25 cellular contexts compared by ENCODE assay signal in the genomic region with DNA sequence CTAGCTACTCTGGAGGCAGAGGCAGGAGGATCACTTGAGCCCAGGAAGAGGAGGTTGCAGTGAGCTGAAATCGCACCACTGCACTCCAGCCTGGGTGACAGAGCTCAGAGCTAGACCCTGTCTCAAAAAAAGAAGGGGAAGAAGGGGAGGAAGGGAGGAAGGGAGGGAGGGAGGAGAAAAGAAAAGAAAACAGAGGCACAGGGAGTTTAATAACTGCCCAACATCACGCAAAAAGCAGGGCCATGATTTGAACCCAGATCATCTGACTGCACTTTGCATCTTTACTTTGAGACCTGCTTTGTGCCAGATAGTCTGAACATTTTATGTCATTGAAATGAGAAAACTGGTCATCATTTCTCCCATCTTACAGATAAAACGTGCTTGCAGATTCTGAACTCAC. TPM values are rescaled to one million over a fixed set of nuclear protein-coding genes. Genes with fewer than 3 reads are reported as not detected.
DNase-seq lines count a peak whose midpoint lies in the region; ATAC-seq and TF ChIP-seq lines count a peak whose summit lies in the region.
"Had no signal": no experiment of that assay in that cellular context is flagged by ENCODE, and none has a peak within 500 bp of the region (broad histone marks: within the 10 kb centered on the region; RNA-seq: fewer than 3 reads in every experiment).

No MANE protein-coding gene starts in this region.

- H3K4me3 Mint-ChIP-seq in MCF 10A (ENCODE audit: unreplicated experiment) (no peak overlapping the region), neural crest cell (peak overlapping the region; percentile 93)

- intact Hi-C loops in breast epithelium (cut with DNase I; ENCODE audit: low total_unique reads): no loop called here
- intact Hi-C loops in MCF 10A (cut with micrococcal nuclease): no loop called here
- intact Hi-C loops in thyroid gland (cut with DNase I): no loop called here

- peaks cover 8% of the 10 kb centered on the region for H3K36me3 Mint-ChIP-seq in MCF 10A (ENCODE audit: insufficient read depth, unreplicated experiment)
- H3K36me3 Mint-ChIP-seq in neural crest cell (ENCODE audit: low read depth): no peaks in the 10 kb centered on the region
- H3K36me3 Mint-ChIP-seq: CD8-positive, alpha-beta memory T cell had no signal

- no peaks in the 10 kb centered on the region for H3K36me3 ChIP-seq in breast epithelium
- H3K36me3 ChIP-seq in thyroid gland: no peaks in the 10 kb centered on the region
- no peaks in the 10 kb centered on the region for H3K36me3 ChIP-seq in hepatocyte (replicated peaks; ENCODE audit: insufficient read depth, low read depth)
- H3K36me3 ChIP-seq: brain microvascular endothelial cell, Peyer's patch had no signal

- CTCF ChIA-PET in MCF 10A (lab: Yijun Ruan, JAX): interaction anchor here (0.6 to 3.9 kb wide), 4 partner anchors 19 to 230 kb away, joined by 3 to 31 read pairs (median 4); no protein-coding TSS in a partner anchor

- H3K27ac ChIP-seq in breast epithelium (peak overlapping the region; percentile 81 to 87), coronary artery (peak overlapping the region; percentile 87 to 94), thyroid gland (peak overlapping the region; percentile 72 to 97 (median 84)), hepatocyte (no peak overlapping the region)
- H3K27ac ChIP-seq: brain microvascular endothelial cell had no signal

- H3K27me3 Mint-ChIP-seq in MCF 10A (ENCODE audit: insufficient read depth, unreplicated experiment): no peaks in the 10 kb centered on the region
- H3K27me3 Mint-ChIP-seq in neural crest cell (ENCODE audit: low read depth): no peaks in the 10 kb centered on the region

- H3K9me3 ChIP-seq in breast epithelium (no peaks in the 10 kb centered on the region), thyroid gland (no peaks in the 10 kb centered on the region), hepatocyte (ENCODE audit: low read depth) (no peaks in the 10 kb centered on the region)
- H3K9me3 ChIP-seq: Peyer's patch had no signal

- H3K9me3 Mint-ChIP-seq in MCF 10A (ENCODE audit: unreplicated experiment) (no peaks in the 10 kb centered on the region), neural crest cell (no peaks in the 10 kb centered on the region)
- H3K9me3 Mint-ChIP-seq: CD8-positive, alpha-beta memory T cell had no signal

- no peaks in the 10 kb centered on the region for H3K79me2 ChIP-seq in hepatocyte

- TF ChIP-seq CTCF in breast epithelium (IDR thresholded peaks at IDR 0.05): no peak
- no peak for TF ChIP-seq CTCF in MCF 10A (IDR thresholded peaks at IDR 0.05; ENCODE audit: unreplicated experiment)
- TF ChIP-seq CTCF in coronary artery (IDR thresholded peaks at IDR 0.05): no peak
- no peak for TF ChIP-seq CTCF in neural crest cell (conservative IDR thresholded peaks at IDR 0.05)
- no peak for TF ChIP-seq CTCF in thyroid gland (IDR thresholded peaks at IDR 0.05)
- no peak for TF ChIP-seq CTCF in hepatocyte (IDR thresholded peaks at IDR 0.05; ENCODE audit: poor library complexity)

- peaks cover 28% of the 10 kb centered on the region for H3K4me1 Mint-ChIP-seq in MCF 10A (ENCODE audit: insufficient read depth, unreplicated experiment)
- peaks cover 50% of the 10 kb centered on the region for H3K4me1 Mint-ChIP-seq in neural crest cell

- H3K4me2 ChIP-seq in hepatocyte: no peak overlapping the region

- TF ChIP-seq POLR2A in breast epithelium (IDR thresholded peaks at IDR 0.05): no peak
- no peak for TF ChIP-seq POLR2A in thyroid gland (IDR thresholded peaks at IDR 0.05)

- H3K27ac Mint-ChIP-seq in MCF 10A (ENCODE audit: low read depth, unreplicated experiment) (no peak overlapping the region), neural crest cell (ENCODE audit: unreplicated experiment) (no peak overlapping the region)
- H3K27ac Mint-ChIP-seq: CD8-positive, alpha-beta memory T cell had no signal

- H3K27me3 ChIP-seq in breast epithelium (no peaks in the 10 kb centered on the region), thyroid gland (no peaks in the 10 kb centered on the region), hepatocyte (no peaks in the 10 kb centered on the region)
- H3K27me3 ChIP-seq: brain microvascular endothelial cell, Peyer's patch had no signal

- POLR2A ChIA-PET in MCF 10A (lab: Yijun Ruan, JAX): interaction anchor here (3.9 kb wide), 1 partner anchor 14 kb away, joined by 25 read pairs; no protein-coding TSS in a partner anchor

- H4K20me1 ChIP-seq in hepatocyte (ENCODE audit: insufficient read depth, poor library complexity, severe bottlenecking): no peaks in the 10 kb centered on the region

- DNase-seq in breast epithelium (ENCODE audit: low spot score in 2 of 2): no peak
- no peak for DNase-seq in MCF 10A (ENCODE audit: unreplicated experiment)
- DNase-seq in coronary artery (ENCODE audit: low spot score): no peak
- no peak for DNase-seq in neural crest cell (ENCODE audit: low read depth, low spot score)
- DNase-seq in thyroid gland: no peak
- DNase-seq in T-helper 2 cell: no peak
- no peak for DNase-seq in hepatocyte (ENCODE audit: low spot score)
- DNase-seq: activated CD8-positive, alpha-beta memory T cell treated with anti-CD3 and anti-CD28 coated beads, Interleukin-2, amount 50 U/mL, for 48 hours; activated effector memory CD4-positive, alpha-beta T cell treated with Interleukin-2 at 50 U/mL for 16 hours; AML-193; brain microvascular endothelial cell; DMS153; IMR-90; Peyer's patch had no signal

- WGBS in thyroid gland, 2 donors: 72 to 76% methylated on average over 3 of the region's 3 CpGs
- 88% methylated on average over 3 of the region's 3 CpGs for WGBS in hepatocyte (ENCODE audit: low lambda C conversion rate, missing lambda C conversion rate)

- H3K4me1 ChIP-seq in breast epithelium (peaks cover 0 to 5% of the 10 kb centered on the region in 2 donors), thyroid gland (peaks cover 31 to 38% of the 10 kb centered on the region in 2 donors), hepatocyte (ENCODE audit: insufficient read depth) (peaks cover 7% of the 10 kb centered on the region)

- H3K4me3 ChIP-seq in breast epithelium: peak overlapping the region in 1 of 3 donors; percentile 95
- peak overlapping the region; percentile 93 for H3K4me3 ChIP-seq in coronary artery
- peak overlapping the region in 1 of 3 donors; percentile 93 for H3K4me3 ChIP-seq in thyroid gland (replicated peaks in 1 of 3)
- H3K4me3 ChIP-seq in hepatocyte: no peak overlapping the region

- no peak overlapping the region for H2AFZ ChIP-seq in hepatocyte

- no peak for ATAC-seq in GM18867 (IDR thresholded peaks at IDR 0.05; ENCODE audit: unreplicated experiment)

- BruUV-seq in MCF 10A (replicated peaks; lab: Mats Ljungman, UMichigan): no TSS peak

- no peaks in the 10 kb centered on the region for H3K9me2 ChIP-seq in hepatocyte (replicated peaks; ENCODE audit: insufficient read depth)

RNA-seq across cellular contexts. Expression of a gene that starts 2.0 kb away (rescaled TPM):
- total RNA-seq in breast epithelium (1 to 10 TPM; 2.7 to 5.9 (median 4.2) TPM), MCF 10A (2022) (3.6 and 4.1 TPM in 2 replicates), neural crest cell (6.0 and 6.2 TPM in 2 replicates), thyroid gland (10 to 100 TPM; 30.5 to 47.4 (median 37.8) TPM), hepatocyte (0.92 and 1.3 TPM in 2 replicates)
- polyA plus RNA-seq in hepatocyte: 0.40 and 1.9 TPM in 2 replicates
- total RNA-seq: CD8-positive, alpha-beta memory T cell; NCI-H460 had no signal

RNA-seq across cellular contexts. Expression of a gene that starts 6.9 kb away (rescaled TPM):
- total RNA-seq in breast epithelium (10 to 100 TPM; 37.6 to 47.4 (median 42.3) TPM), MCF 10A (2022) (85.4 and 90.7 TPM in 2 replicates), neural crest cell (80.4 and 86.7 TPM in 2 replicates), thyroid gland (10 to 100 TPM; 54.2 to 90.8 (median 79.3) TPM), hepatocyte (48.0 and 52.3 TPM in 2 replicates)
- polyA plus RNA-seq in hepatocyte: 60.4 and 70.8 TPM in 2 replicates

RNA-seq across cellular contexts. Expression of a gene that starts 28.9 kb away (rescaled TPM):
- not detected for total RNA-seq in breast epithelium
- total RNA-seq in MCF 10A (2022): not detected in 2 replicates
- not detected in 2 replicates for total RNA-seq in neural crest cell
- not detected for total RNA-seq in thyroid gland
- not detected in 2 replicates for total RNA-seq in hepatocyte
- polyA plus RNA-seq in hepatocyte: not detected in 2 replicates
- total RNA-seq: A172; CD8-positive, alpha-beta memory T cell; fibroblast of villous mesenchyme; G401; H7; IMR-90; lung microvascular endothelial cell; M059J; NCI-H460; Peyer's patch; renal cortical epithelial cell; T-helper 2 cell treated with Interferon-gamma antibody and Interleukin-4, amounts not matched to agents 100 ng/mL and 5 ng/mL, for 36 hours had no signal
- polyA plus RNA-seq: CD8-positive, alpha-beta memory T cell; IMR-90 had no signal

RNA-seq across cellular contexts. Expression of a gene that starts 30.3 kb away (rescaled TPM):
- 10 to 100 TPM in 1 of 3 donors, 1 to 10 TPM in 1, under 1 TPM in 1; 0.48 to 26.2 (median 8.9) TPM for total RNA-seq in breast epithelium
- total RNA-seq in MCF 10A (2022): 22.7 and 41.7 TPM in 2 replicates
- total RNA-seq in neural crest cell: not detected in 2 replicates
- total RNA-seq in thyroid gland: 100 to 1,000 TPM in 2 of 4 donors, 10 to 100 TPM in 2; 61.2 to 154 (median 105) TPM
- 32.1 and 33.4 TPM in 2 replicates for total RNA-seq in hepatocyte
- polyA plus RNA-seq in hepatocyte: 69.5 and 69.8 TPM in 2 replicates
- total RNA-seq: CD8-positive, alpha-beta memory T cell; H7; lung microvascular endothelial cell; T-helper 2 cell treated with Interferon-gamma antibody and Interleukin-4, amounts not matched to agents 100 ng/mL and 5 ng/mL, for 36 hours had no signal
- polyA plus RNA-seq: CD8-positive, alpha-beta memory T cell had no signal

RNA-seq across cellular contexts. Expression of a gene that starts 42.4 kb away (rescaled TPM):
- 1 to 10 TPM in 2 of 3 donors, not detected in 1; 1.8 to 4.9 TPM for total RNA-seq in breast epithelium
- total RNA-seq in MCF 10A (2022): 4.5 and 5.0 TPM in 2 replicates
- 54.2 and 55.8 TPM in 2 replicates for total RNA-seq in neural crest cell
- 1 to 10 TPM in 1 of 4 donors, under 1 TPM in 3; 0.27 to 1.7 (median 0.61) TPM for total RNA-seq in thyroid gland
- 4.3 and 6.2 TPM in 2 replicates for total RNA-seq in hepatocyte
- polyA plus RNA-seq in hepatocyte: 4.2 and 4.9 TPM in 2 replicates
